16 cellular contexts compared by ENCODE assay signal in the genomic region with DNA sequence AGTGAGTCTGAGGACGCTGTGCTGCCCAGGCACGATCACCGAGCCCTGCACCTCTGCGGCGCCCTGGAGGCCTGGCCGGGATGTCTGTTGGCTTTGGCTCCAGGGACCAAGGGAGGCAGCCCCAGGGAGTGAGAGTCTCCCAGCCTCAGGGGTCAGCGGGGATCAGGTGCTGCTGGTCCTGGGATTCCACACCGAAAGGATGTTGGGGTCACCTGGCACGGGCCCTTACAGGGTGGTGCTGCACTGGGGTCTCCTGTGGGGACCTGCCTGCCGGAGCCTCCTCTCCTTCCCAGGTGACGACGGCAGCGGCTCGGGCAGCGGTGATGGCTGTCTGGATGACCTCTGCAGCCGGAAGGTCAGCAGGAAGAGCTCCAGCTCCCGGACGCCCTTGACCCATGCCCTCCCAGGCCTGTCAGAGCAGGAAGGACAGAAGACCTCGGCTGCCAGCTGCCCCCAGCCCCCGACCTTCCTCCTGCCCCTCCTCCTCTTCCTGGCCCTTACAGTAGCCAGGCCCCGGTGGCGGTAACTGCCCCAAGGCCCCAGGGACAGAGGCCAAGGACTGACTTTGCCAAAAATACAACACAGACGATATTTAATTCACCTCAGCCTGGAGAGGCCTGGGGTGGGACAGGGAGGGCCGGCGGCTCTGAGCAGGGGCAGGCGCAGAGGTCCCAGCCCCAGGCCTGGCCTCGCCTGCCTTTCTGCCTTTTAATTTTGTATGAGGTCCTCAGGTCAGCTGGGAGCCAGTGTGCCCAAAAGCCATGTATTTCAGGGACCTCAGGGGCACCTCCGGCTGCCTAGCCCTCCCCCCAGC. TPM values are rescaled to one million over a fixed set of nuclear protein-coding genes. Genes with fewer than 3 reads are reported as not detected.
DNase-seq lines count a peak whose midpoint lies in the region; ATAC-seq, FAIRE-seq and TF ChIP-seq lines count a peak whose summit lies in the region.
"Had no signal": no experiment of that assay in that cellular context is flagged by ENCODE, and none has a peak within 500 bp of the region (broad histone marks: within the 10 kb centered on the region; RNA-seq: fewer than 3 reads in every experiment).

No MANE protein-coding gene starts in this region.

- no peak overlapping the region for H3K14ac ChIP-seq in H9 (ENCODE audit: insufficient read depth, low read length)

- no peaks in the 10 kb centered on the region for H3K4me1 ChIP-seq in H9 (ENCODE audit: insufficient read depth, low read length)
- peaks cover 0 to 16% (median 10%) of the 10 kb centered on the region in 9 donors for H3K4me1 ChIP-seq in heart right ventricle
- no peaks in the 10 kb centered on the region for H3K4me1 ChIP-seq in pancreas

- no peak overlapping the region for H3K27ac ChIP-seq in H9 (ENCODE audit: insufficient read length, low read depth, low read length)
- peak overlapping the region in 9 of 10 donors; percentile 20 to 81 (median 70) for H3K27ac ChIP-seq in heart right ventricle
- H3K27ac ChIP-seq in pancreas = no peak overlapping the region

- H3T11ph ChIP-seq in H9 (ENCODE audit: low read length) = no peak overlapping the region

- H3K56ac ChIP-seq in H9 (ENCODE audit: insufficient read length, low read depth, low read length) = no peak overlapping the region

- peaks cover 0 to 36% (median 9%) of the 10 kb centered on the region in 9 donors for H3K36me3 ChIP-seq in heart right ventricle
- H3K36me3 ChIP-seq in pancreas = no peaks in the 10 kb centered on the region

- no peak overlapping the region for H2BK12ac ChIP-seq in H9 (ENCODE audit: insufficient read length, low read depth, low read length)

- no peak overlapping the region for H4K5ac ChIP-seq in H9 (ENCODE audit: insufficient read length, low read depth, low read length)

- H3K4me3 Mint-ChIP-seq in H9 = no peak overlapping the region
- H3K4me3 Mint-ChIP-seq: GM23338, IgD-negative memory B cell had no signal

- no peaks in the 10 kb centered on the region for H4K20me1 ChIP-seq in H9 (ENCODE audit: control insufficient read depth, insufficient read depth, insufficient read length)

- H2BK20ac ChIP-seq in H9 (ENCODE audit: low read depth, low read length, poor library complexity, severe bottlenecking) = no peak overlapping the region

- H3K9ac ChIP-seq in H9 (ENCODE audit: extremely low read depth, insufficient read length, low read length) = no peak overlapping the region

- H3K9me3 Mint-ChIP-seq in H9 = no peaks in the 10 kb centered on the region
- H3K9me3 Mint-ChIP-seq: GM23338 had no signal

- H3K4me1 Mint-ChIP-seq in H9 = peaks cover 2 to 3% of the 10 kb centered on the region in 2 experiments; a peak in 2 of 4 replicates

- no peaks in the 10 kb centered on the region for H3K9me3 ChIP-seq in H9 (ENCODE audit: control insufficient read depth, low read depth, low read length)
- H3K9me3 ChIP-seq in heart right ventricle = no peaks in the 10 kb centered on the region
- no peaks in the 10 kb centered on the region for H3K9me3 ChIP-seq in pancreas

- no peak overlapping the region for H3K4ac ChIP-seq in H9 (ENCODE audit: low read depth, low read length)

- H3K4me3 ChIP-seq in heart right ventricle = no peak overlapping the region
- no peak overlapping the region for H3K4me3 ChIP-seq in pancreas
- H3K4me3 ChIP-seq in foreskin fibroblast (ENCODE audit: low read depth in 1 of 2, low read length in 2 of 2) = no peak overlapping the region
- H3K4me3 ChIP-seq: GM23338 had no signal

- no peak overlapping the region for H2BK15ac ChIP-seq in H9 (ENCODE audit: low read depth, low read length)

- no peaks in the 10 kb centered on the region for H3K79me1 ChIP-seq in H9 (ENCODE audit: insufficient read depth, low read depth, low read length, poor library complexity, severe bottlenecking)

- H3K27me3 Mint-ChIP-seq in H9 (ENCODE audit: low read depth) = peaks cover 5% of the 10 kb centered on the region; the same call in 1 of the 2 replicates
- H3K27me3 Mint-ChIP-seq: IgD-negative memory B cell had no signal

- ATAC-seq in heart right ventricle (peak in 7 of 8 donors; percentile 16 to 63 (median 33)), pancreas (no peak), HG02852 (IDR thresholded peaks at IDR 0.05; ENCODE audit: unreplicated experiment) (no peak)
- ATAC-seq: GM23338 had no signal

- no peaks in the 10 kb centered on the region for H3K79me2 ChIP-seq in H9 (ENCODE audit: insufficient read depth, low read length)

- FAIRE-seq in pancreas (lab: Jason Lieb, UNC) = no peak
- FAIRE-seq: endothelial cell of umbilical vein had no signal

- intact Hi-C loops in heart right ventricle (cut with DNase I) = no loop called here
- intact Hi-C loops in pancreas (cut with DNase I) = no loop called here

- no peak overlapping the region for H4K91ac ChIP-seq in H9 (ENCODE audit: insufficient read length, low read depth, low read length)

- H3K18ac ChIP-seq in H9 (ENCODE audit: insufficient read length, low read depth, low read length) = no peak overlapping the region

- H3K4me2 ChIP-seq in H9 (ENCODE audit: insufficient read depth, insufficient read length, low read length) = no peak overlapping the region
- H3K4me2 ChIP-seq: GM23338 had no signal

- H3K23ac ChIP-seq in H9 (ENCODE audit: insufficient read length, low read depth, low read length) = no peak overlapping the region

- no peak overlapping the region for H2AK5ac ChIP-seq in H9 (ENCODE audit: insufficient read length, low read length)

- no peak overlapping the region for H2BK5ac ChIP-seq in H9 (ENCODE audit: insufficient read length, low read length)

- H2BK120ac ChIP-seq in H9 (ENCODE audit: low read depth, low read length, poor library complexity, severe bottlenecking) = no peak overlapping the region

- no peak for TF ChIP-seq CTCF in H9 (conservative IDR thresholded peaks at IDR 0.05)
- TF ChIP-seq CTCF in heart right ventricle (IDR thresholded peaks at IDR 0.05) = no peak
- TF ChIP-seq CTCF in pancreas (IDR thresholded peaks at IDR 0.05) = no peak
- no peak for TF ChIP-seq CTCF in foreskin fibroblast (IDR thresholded peaks at IDR 0.05; ENCODE audit: low read depth, low read length)

- H3K23me2 ChIP-seq in H9 (ENCODE audit: insufficient read length, low read depth, low read length, poor library complexity, severe bottlenecking) = no peaks in the 10 kb centered on the region

- WGBS in H9 (ENCODE audit: extremely low coverage, insufficient read length, low lambda C conversion rate) = no CpG with 5 or more reads among the region's 28 CpGs
- 48 to 56% methylated on average over 28 of the region's 28 CpGs for WGBS in heart right ventricle, 2 donors
- WGBS in pancreas, 2 donors = 77 to 78% methylated on average over 28 of the region's 28 CpGs

- DNase-seq in AG20443 (ENCODE audit: low spot score) = peak; percentile 6
- peak; percentile 20 for DNase-seq in H9
- DNase-seq in heart right ventricle = peak; percentile 20 to 23
- DNase-seq in pancreas = peak in 5 of 6 donors; percentile 1 to 67 (median 18)
- DNase-seq in epidermal melanocyte (ENCODE audit: insufficient read length, low spot score) = no peak
- no peak for DNase-seq in NCI-H2171 (lab: John Stamatoyannopoulos, UW)
- DNase-seq in foreskin fibroblast = no peak
- DNase-seq: activated CD4-positive, alpha-beta T cell treated with anti-CD3 and anti-CD28 coated beads for 4 hours; activated effector memory CD4-positive, alpha-beta T cell treated with Interleukin-2 at 50 U/mL for 16 hours; NCI-H1105; NCI-H510A treated with DMSO at 0.1 percent for 48 hours; nucleus accumbens had no signal

- H3K36me3 Mint-ChIP-seq in H9 (ENCODE audit: insufficient read depth in 1 of 3, low read depth in 3 of 3) = peaks cover 0 to 16% (median 16%) of the 10 kb centered on the region in 3 experiments; a peak in 6 of 7 replicates

- no peak overlapping the region for H4K8ac ChIP-seq in H9 (replicated peaks; ENCODE audit: insufficient read length, low read depth, low read length)

- no peak overlapping the region for H2AFZ ChIP-seq in H9 (ENCODE audit: low read length)
- H2AFZ ChIP-seq: GM23338 had no signal

- no peak overlapping the region for H3K27ac Mint-ChIP-seq in H9
- H3K27ac Mint-ChIP-seq: GM23338, IgD-negative memory B cell had no signal

- H3K27me3 ChIP-seq in H9 (ENCODE audit: insufficient read depth, low read length) = no peaks in the 10 kb centered on the region
- H3K27me3 ChIP-seq in heart right ventricle = no peaks in the 10 kb centered on the region
- H3K27me3 ChIP-seq in pancreas = no peaks in the 10 kb centered on the region

RNA-seq across cellular contexts. Expression of a gene that starts 30.5 kb away (rescaled TPM):
- total RNA-seq in H9 (2021) = 39.4 and 44.0 TPM in 2 replicates
- total RNA-seq in heart right ventricle = 100 to 1,000 TPM; 161 to 287 (median 185) TPM
- polyA plus RNA-seq in heart right ventricle = 100 to 1,000 TPM; 104 to 156 TPM
- total RNA-seq in pancreas = 10 to 100 TPM; 11.7 to 37.6 (median 16.3) TPM
- 10 to 100 TPM; 23.2 to 27.5 TPM for polyA plus RNA-seq in pancreas

Comparison
In these comparisons a context has a peak if more than half of its experiments do, and no peak if none do; other contexts are left out.
1. DNase-seq: peak in AG20443 (single experiment), H9 (single experiment), heart right ventricle (2 of 2) and pancreas (5 of 6); none in epidermal melanocyte (single experiment), NCI-H2171 (single experiment) and foreskin fibroblast (0 of 2).
2. H3K27ac ChIP-seq: peak in heart right ventricle (9 of 10); none in H9 (single experiment) and pancreas (0 of 4).
3. ATAC-seq: peak in heart right ventricle (7 of 8); none in pancreas (0 of 4) and HG02852 (single experiment).